In the genomic region with DNA sequence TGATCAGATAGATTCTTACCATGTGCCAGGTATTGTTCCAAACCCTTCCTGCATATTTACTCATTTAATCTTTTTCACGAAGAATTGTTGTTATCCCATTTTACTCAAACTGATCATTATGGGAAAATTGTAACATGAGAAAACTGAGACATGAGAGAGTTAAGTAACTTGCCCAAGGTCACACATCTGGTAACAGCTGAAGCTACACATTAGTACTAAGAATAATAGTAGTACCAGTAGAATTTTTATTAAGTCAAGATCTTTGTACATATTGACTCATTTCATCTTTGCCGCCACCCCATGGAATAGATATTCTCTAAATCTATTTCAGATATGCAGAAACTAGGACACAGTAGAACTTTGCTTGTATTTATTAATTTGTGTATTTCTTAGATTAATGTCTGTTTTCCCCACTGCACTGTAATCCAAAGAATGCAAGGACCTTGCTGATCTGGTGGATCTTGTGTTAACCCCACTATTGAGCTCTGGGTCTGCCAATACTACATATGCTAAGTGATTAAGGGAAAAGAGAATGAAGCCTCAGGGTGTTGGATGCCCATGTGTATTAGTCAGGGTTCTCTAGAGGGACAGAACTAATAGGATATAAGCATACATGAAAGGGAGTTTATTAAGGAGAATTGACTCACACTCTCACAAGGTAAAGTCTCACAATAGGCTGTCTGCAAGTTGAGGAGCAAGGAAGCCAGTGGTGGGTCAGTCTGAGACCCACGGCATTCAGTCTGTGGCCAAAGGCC, we compare ENCODE assay signal across 19 cellular contexts.
DNase-seq lines count a peak whose midpoint lies in the region; ATAC-seq and TF ChIP-seq lines count a peak whose summit lies in the region.
"Had no signal": no experiment of that assay in that cellular context is flagged by ENCODE, and none has a peak within 500 bp of the region (broad histone marks: within the 10 kb centered on the region; RNA-seq: fewer than 3 reads in every experiment).

No MANE protein-coding gene starts in this region.

- no peak overlapping the region for H4K8ac ChIP-seq in trophoblast cell (ENCODE audit: low read depth, low read length)

- no peak overlapping the region for H2BK12ac ChIP-seq in trophoblast cell (ENCODE audit: low read length)

- H3K14ac ChIP-seq in trophoblast cell (ENCODE audit: low read length) = no peak overlapping the region

- POLR2A ChIA-PET in PC-9 (lab: Charles Lee; ENCODE audit: unreplicated experiment) = interaction anchor here (0.7 kb wide), 2 partner anchors 444 to 960 kb away, joined by 6 to 9 read pairs; no protein-coding TSS in a partner anchor

- H3K79me1 ChIP-seq in trophoblast cell (ENCODE audit: low read length) = peaks cover 2% of the 10 kb centered on the region

- H2BK5ac ChIP-seq in trophoblast cell (ENCODE audit: low read depth, low read length, poor library complexity) = no peak overlapping the region

- DNase-seq in EH (ENCODE audit: low read depth) (peak; percentile 94), PC-9 (peak; percentile 3 to 90), fibroblast of gingiva (ENCODE audit: low read depth) (peak; percentile 45), trophoblast cell (peak; percentile 61 to 84), right cardiac atrium (no peak), occipital lobe (lab: John Stamatoyannopoulos, UW) (no peak)
- DNase-seq: activated CD4-positive, alpha-beta T cell treated with anti-CD3 and anti-CD28 coated beads, Interleukin-2, amount 50 U/mL, for 48 hours; activated T-cell treated with anti-CD3 and anti-CD28 coated beads, Interleukin-2, amount 50 U/mL, for 24 hours; AML-193; brain microvascular endothelial cell; effector CD8-positive, alpha-beta T cell; gastrocnemius medialis; NCI-H1694 treated with DMSO at 0.1 percent for 48 hours; Right ventricle myocardium superior; stimulated activated CD4-positive, alpha-beta T cell treated with anti-CD3 and anti-CD28 coated beads, Interleukin-4, amount 100 ng/mL, for 4 hours; stimulated activated CD8-positive, alpha-beta memory T cell treated with anti-CD3 and anti-CD28 coated beads, Interleukin-4, amount 100 ng/mL, for 48 hours had no signal

- H3K27me3 ChIP-seq in PC-9 (ENCODE audit: insufficient read depth, low read depth) (no peaks in the 10 kb centered on the region), trophoblast cell (ENCODE audit: insufficient read depth, low read length) (no peaks in the 10 kb centered on the region), right cardiac atrium (ENCODE audit: control insufficient read depth, insufficient read depth) (no peaks in the 10 kb centered on the region)
- H3K27me3 ChIP-seq: brain microvascular endothelial cell, gastrocnemius medialis had no signal

- peak overlapping the region; percentile 11 for H3K4me2 ChIP-seq in PC-9
- H3K4me2 ChIP-seq in trophoblast cell (ENCODE audit: low read length) = no peak overlapping the region

- no peak overlapping the region for H3K23ac ChIP-seq in trophoblast cell (ENCODE audit: low read length)

- no peak overlapping the region for H4K12ac ChIP-seq in trophoblast cell (ENCODE audit: low read depth, low read length)

- no TSS peak for BruUV-seq in PC-9 (replicated peaks; lab: Mats Ljungman, UMichigan)

- H3K4me1 ChIP-seq in PC-9 (replicated peaks; ENCODE audit: insufficient read depth) (peaks cover 17% of the 10 kb centered on the region), trophoblast cell (ENCODE audit: control insufficient read depth in 1 of 2, insufficient read depth in 2 of 2, low read length in 2 of 2) (peaks cover 10 to 19% of the 10 kb centered on the region in 2 experiments), right cardiac atrium (ENCODE audit: control insufficient read depth, insufficient read depth, low read length) (peaks cover 30% of the 10 kb centered on the region)
- H3K4me1 ChIP-seq: gastrocnemius medialis had no signal

- H3K9me3 ChIP-seq in PC-9 (ENCODE audit: insufficient read depth, low read depth) (no peaks in the 10 kb centered on the region), trophoblast cell (ENCODE audit: insufficient read depth, low read depth, low read length) (no peaks in the 10 kb centered on the region), right cardiac atrium (ENCODE audit: control insufficient read depth, low read length) (no peaks in the 10 kb centered on the region)
- H3K9me3 ChIP-seq: gastrocnemius medialis had no signal

- H3K18ac ChIP-seq in trophoblast cell (ENCODE audit: low read length) = no peak overlapping the region

- peaks cover 11% of the 10 kb centered on the region for H3F3A ChIP-seq in PC-9 (ENCODE audit: insufficient read depth, low read depth)

- no peak overlapping the region for H4K91ac ChIP-seq in trophoblast cell (ENCODE audit: low read depth, low read length)

- CTCF ChIA-PET in PC-9 (lab: Charles Lee) = no interaction called here

- H3K9me2 ChIP-seq in PC-9 (ENCODE audit: insufficient read depth) = no peaks in the 10 kb centered on the region

- H2AFZ ChIP-seq in PC-9 = no peak overlapping the region
- H2AFZ ChIP-seq in trophoblast cell (ENCODE audit: insufficient read depth, low read length, poor library complexity) = no peak overlapping the region

- TF ChIP-seq CTCF in PC-9 (conservative IDR thresholded peaks at IDR 0.05) = no peak

- H3K36me3 ChIP-seq in PC-9 (ENCODE audit: low read depth) (no peaks in the 10 kb centered on the region), trophoblast cell (ENCODE audit: control insufficient read depth in 1 of 2, insufficient read depth in 2 of 2, low read length in 2 of 2) (no peaks in the 10 kb centered on the region)
- H3K36me3 ChIP-seq: brain microvascular endothelial cell, gastrocnemius medialis had no signal

- no peaks in the 10 kb centered on the region for H4K20me1 ChIP-seq in PC-9 (ENCODE audit: insufficient read depth)

- no peak overlapping the region for H2BK120ac ChIP-seq in trophoblast cell (ENCODE audit: insufficient read depth, low read length, poor library complexity)

- H3K4me3 ChIP-seq in PC-9 (no peak overlapping the region), trophoblast cell (ENCODE audit: low read depth, low read length) (no peak overlapping the region), right cardiac atrium (ENCODE audit: low read length) (no peak overlapping the region)
- H3K4me3 ChIP-seq: gastrocnemius medialis, skin epidermis had no signal

- H3K79me2 ChIP-seq in PC-9 (ENCODE audit: low read depth) = no peaks in the 10 kb centered on the region
- peaks cover 3% of the 10 kb centered on the region for H3K79me2 ChIP-seq in trophoblast cell (ENCODE audit: control insufficient read depth, insufficient read depth, low read length, poor library complexity)

- intact Hi-C loops in PC-9 (cut with micrococcal nuclease; ENCODE audit: unreplicated experiment) (no loop called here), right cardiac atrium (cut with DNase I) (no loop called here)

- H3K9ac ChIP-seq in trophoblast cell (ENCODE audit: low read length) = no peak overlapping the region

- no peak overlapping the region for H3K4ac ChIP-seq in trophoblast cell (ENCODE audit: low read depth, low read length)

- H3K27ac ChIP-seq in PC-9 (peak overlapping the region; percentile 60), trophoblast cell (ENCODE audit: low read depth, low read length) (peak overlapping the region; percentile 30), right cardiac atrium (ENCODE audit: low read length) (no peak overlapping the region)
- H3K27ac ChIP-seq: brain microvascular endothelial cell, gastrocnemius medialis had no signal

- ATAC-seq in right cardiac atrium = no peak
- ATAC-seq in HG02981 (IDR thresholded peaks at IDR 0.05; ENCODE audit: unreplicated experiment) = no peak
- ATAC-seq in HG02623 (IDR thresholded peaks at IDR 0.05; ENCODE audit: unreplicated experiment) = no peak
- ATAC-seq: gastrocnemius medialis had no signal

- WGBS in trophoblast cell (ENCODE audit: extremely low coverage, insufficient coverage, insufficient read length) = no CpG with 5 or more reads among the region's 3 CpGs
- whole genome bisulfite sequencing in right cardiac atrium = 86% methylated on average over 3 of the region's 3 CpGs

- no peak overlapping the region for H2AK5ac ChIP-seq in trophoblast cell (ENCODE audit: low read length)

Comparison
In these comparisons a context has a peak if more than half of its experiments do, and no peak if none do; other contexts are left out.
1. DNase-seq: peak in EH (single experiment), PC-9 (2 of 2), fibroblast of gingiva (single experiment) and trophoblast cell (2 of 2); none in right cardiac atrium (0 of 3) and occipital lobe (single experiment).